8 cellular contexts compared by ENCODE assay signal in the genomic region with DNA sequence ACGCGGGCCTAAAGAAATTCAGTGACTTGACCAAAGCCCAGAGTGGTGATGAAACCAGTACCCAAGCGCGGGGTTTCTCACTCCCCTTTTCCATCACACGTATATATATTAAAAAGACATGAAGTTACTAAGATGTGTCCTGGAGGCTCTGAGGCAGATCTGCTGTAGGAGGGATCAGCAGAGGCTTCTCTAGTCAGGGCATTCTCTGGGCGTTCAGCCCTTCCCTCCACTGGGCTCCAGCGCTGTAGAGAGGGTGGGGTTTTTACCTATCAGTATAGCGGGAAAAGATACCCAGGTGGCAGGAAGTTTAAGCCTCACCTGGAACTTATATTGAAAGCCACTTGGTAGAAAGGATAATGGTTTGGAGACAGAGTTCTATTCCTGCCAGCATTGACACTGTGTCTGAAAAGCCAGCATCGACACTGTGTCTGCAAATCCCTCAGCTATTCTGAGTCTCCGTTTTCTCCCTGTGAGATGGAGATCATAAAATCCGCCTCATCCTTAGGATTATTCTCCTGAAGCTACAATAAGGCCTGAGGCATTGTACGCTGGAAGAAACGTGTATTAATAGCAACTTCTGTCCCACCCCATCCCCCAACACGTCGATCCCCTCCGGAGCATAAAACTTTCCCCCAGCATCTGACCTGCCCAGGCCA. TPM values are rescaled to one million over a fixed set of nuclear protein-coding genes. Genes with fewer than 3 reads are reported as not detected.
DNase-seq lines count a peak whose midpoint lies in the region; FAIRE-seq and TF ChIP-seq lines count a peak whose summit lies in the region.

No MANE protein-coding gene starts in this region.

- H3K9ac ChIP-seq in Karpas-422 (ENCODE audit: low read length) (peak overlapping the region; percentile 67), astrocyte (ENCODE audit: low read length) (peak overlapping the region; percentile 88), liver (ENCODE audit: low read depth in 1 of 2, low read length in 2 of 2) (peak overlapping the region; percentile 44 to 58)

- FAIRE-seq in astrocyte (lab: Jason Lieb, UNC) = no peak

- H3K27me3 ChIP-seq in Karpas-422 (ENCODE audit: low read length) (no peaks in the 10 kb centered on the region), astrocyte (ENCODE audit: insufficient read depth, low read length) (no peaks in the 10 kb centered on the region), liver (ENCODE audit: control insufficient read depth in 4 of 4, insufficient read depth in 4 of 4, low read length in 3 of 4) (no peaks in the 10 kb centered on the region), thymus (ENCODE audit: control insufficient read depth, insufficient read depth) (no peaks in the 10 kb centered on the region)

- H3K27ac ChIP-seq in Karpas-422 (ENCODE audit: low read length) (no peak overlapping the region), astrocyte (ENCODE audit: low read depth, low read length) (peak overlapping the region; percentile 83), liver (ENCODE audit: low read depth in 1 of 2, low read length in 2 of 2) (peak overlapping the region; percentile 60 to 73), thymus (ENCODE audit: low read depth) (peak overlapping the region; percentile 91)

- TF ChIP-seq CTCF in astrocyte (IDR thresholded peaks at IDR 0.05; ENCODE audit: insufficient read depth, low read depth, low read length) = no peak
- TF ChIP-seq CTCF in liver (IDR thresholded peaks at IDR 0.05; ENCODE audit: low read depth, low read length, missing input control) = no peak

- no peaks in the 10 kb centered on the region for H3K9me3 ChIP-seq in Karpas-422 (ENCODE audit: low read length)
- H3K9me3 ChIP-seq in astrocyte (ENCODE audit: insufficient read depth, low read depth, low read length) = no peaks in the 10 kb centered on the region
- H3K9me3 ChIP-seq in liver (ENCODE audit: control insufficient read depth in 4 of 4, low read length in 3 of 4) = no peaks in the 10 kb centered on the region
- no peaks in the 10 kb centered on the region for H3K9me3 ChIP-seq in thymus (ENCODE audit: control insufficient read depth)

- H3K79me2 ChIP-seq in Karpas-422 (ENCODE audit: low read length) (no peaks in the 10 kb centered on the region), astrocyte (ENCODE audit: insufficient read depth, low read length) (peaks cover 43% of the 10 kb centered on the region)

- peak overlapping the region; percentile 83 for H3K27ac Mint-ChIP-seq in astrocyte (ENCODE audit: unreplicated experiment)

- H3K4me2 ChIP-seq in Karpas-422 (ENCODE audit: low read depth, low read length, poor library complexity, severe bottlenecking) = peak overlapping the region; percentile 90
- peak overlapping the region; percentile 99 for H3K4me2 ChIP-seq in astrocyte (ENCODE audit: low read length)

- no peaks in the 10 kb centered on the region for H4K20me1 ChIP-seq in Karpas-422 (ENCODE audit: insufficient read depth, low read depth, low read length)
- H4K20me1 ChIP-seq in astrocyte (ENCODE audit: insufficient read depth, low read length) = peaks cover 30% of the 10 kb centered on the region

- H3K27me3 Mint-ChIP-seq in astrocyte (ENCODE audit: low read depth, unreplicated experiment) = no peaks in the 10 kb centered on the region

- H3K36me3 Mint-ChIP-seq in astrocyte (ENCODE audit: low read depth, unreplicated experiment) = peaks cover 7% of the 10 kb centered on the region

- H3K4me3 ChIP-seq in Karpas-422 (ENCODE audit: low read length) (peak overlapping the region; percentile 70), astrocyte (ENCODE audit: insufficient read depth, low read depth, low read length) (peak overlapping the region; percentile 89), liver (ENCODE audit: low read depth in 1 of 3, low read length in 3 of 3) (peak overlapping the region; percentile 2 to 85 (median 55)), thymus (ENCODE audit: low read length) (peak overlapping the region; percentile 94)

- H3K9me2 ChIP-seq in Karpas-422 (replicated peaks; ENCODE audit: insufficient read depth, low read length) = no peaks in the 10 kb centered on the region

- peak overlapping the region; percentile 91 for H2AFZ ChIP-seq in Karpas-422 (ENCODE audit: low read length)
- H2AFZ ChIP-seq in astrocyte (ENCODE audit: low read depth, low read length) = peak overlapping the region; percentile 65

- H3K4me1 ChIP-seq in Karpas-422 (ENCODE audit: low read length) (peaks cover 17% of the 10 kb centered on the region), astrocyte (ENCODE audit: insufficient read depth, low read length) (peaks cover 36% of the 10 kb centered on the region), liver (ENCODE audit: control insufficient read depth in 4 of 4, insufficient read depth in 4 of 4, low read length in 3 of 4) (peaks cover 0 to 5% (median under 1%) of the 10 kb centered on the region in 4 donors), thymus (ENCODE audit: control insufficient read depth, insufficient read depth, low read length) (peaks cover 14% of the 10 kb centered on the region)

- peak overlapping the region; percentile 90 for H3K4me3 Mint-ChIP-seq in astrocyte (ENCODE audit: unreplicated experiment)

- TF ChIP-seq RAD21 in liver (IDR thresholded peaks at IDR 0.05) = no peak

- peak; percentile 57 for DNase-seq in D341Med (ENCODE audit: low spot score)
- DNase-seq in Karpas-422 = no peak
- no peak for DNase-seq in astrocyte (ENCODE audit: low read depth)
- no peak for DNase-seq in stimulated activated CD4-positive, alpha-beta T cell treated with anti-CD3 and anti-CD28 coated beads, Interleukin-12 subunit alpha, Interleukin-12 subunit beta, amount 100 ng/mL, for 4 hours
- DNase-seq in COLO829 (ENCODE audit: low spot score) = no peak
- DNase-seq in stimulated activated CD4-positive, alpha-beta T cell treated with anti-CD3 and anti-CD28 coated beads, Interleukin-15, amount 100 ng/mL, for 24 hours = no peak

- H3K4me1 Mint-ChIP-seq in astrocyte (ENCODE audit: low read depth, unreplicated experiment) = peaks cover 27% of the 10 kb centered on the region

- peaks cover 2% of the 10 kb centered on the region for H3K9me3 Mint-ChIP-seq in astrocyte (ENCODE audit: unreplicated experiment)

- no peaks in the 10 kb centered on the region for H3K36me3 ChIP-seq in Karpas-422 (ENCODE audit: insufficient read depth, low read length)
- peaks cover 8% of the 10 kb centered on the region for H3K36me3 ChIP-seq in astrocyte (ENCODE audit: insufficient read depth, low read length)
- peaks cover 0 to 2% (median 0%) of the 10 kb centered on the region in 4 donors for H3K36me3 ChIP-seq in liver (ENCODE audit: control insufficient read depth in 4 of 4, insufficient read depth in 3 of 4, low read depth in 1 of 4, low read length in 3 of 4)
- peaks cover 3% of the 10 kb centered on the region for H3K36me3 ChIP-seq in thymus (ENCODE audit: control insufficient read depth, insufficient read depth)

- 45% methylated on average over 16 of the region's 16 CpGs for WGBS in liver
- WGBS in thymus = 20% methylated on average over 16 of the region's 16 CpGs

TF ChIP-seq in liver, 16 proteins besides CTCF, POLR2A, EP300 and RAD21:
- TF ChIP-seq NR2F2 (IDR thresholded peaks at IDR 0.05) (no peak), HNF4G (IDR thresholded peaks at IDR 0.05) (no peak), SP1 (IDR thresholded peaks at IDR 0.05) (no peak), FOXA2 (IDR thresholded peaks at IDR 0.05) (no peak)
- TF ChIP-seq, protein P1, sequence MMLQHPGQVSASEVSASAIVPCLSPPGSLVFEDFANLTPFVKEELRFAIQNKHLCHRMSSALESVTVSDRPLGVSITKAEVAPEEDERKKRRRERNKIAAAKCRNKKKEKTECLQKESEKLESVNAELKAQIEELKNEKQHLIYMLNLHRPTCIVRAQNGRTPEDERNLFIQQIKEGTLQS (IDR thresholded peaks at IDR 0.05) = no peak

RNA-seq across cellular contexts. Expression of gene PLEKHO1, which starts 0.8 kb away (rescaled TPM):
- total RNA-seq in Karpas-422 (2014; rRNA removed; shearing (Covaris generic); ENCODE audit: low replicate concordance) = 1.6 and 3.8 TPM in 2 replicates
- total RNA-seq in astrocyte (63.0 and 63.7 TPM in 2 replicates), liver (1 to 10 TPM; 5.8 to 8.8 TPM)
- polyA plus RNA-seq in liver (1 to 10 TPM; 3.5 to 6.3 TPM), thymus (119 TPM)
